In genomic region chr7:94509879-94510581, GRCh38 we compare ENCODE assay signal across 8 cellular contexts. TPM values are rescaled to one million over a fixed set of nuclear protein-coding genes. Genes with fewer than 3 reads are reported as not detected.
DNase-seq lines count a peak whose midpoint lies in the region; ATAC-seq, FAIRE-seq and TF ChIP-seq lines count a peak whose summit lies in the region.

No MANE protein-coding gene starts in this region.

- H3K4me3 ChIP-seq in KMS-11 (IDR thresholded peaks at IDR 0.05; ENCODE audit: insufficient read depth, low read depth, low read length) (no peak overlapping the region), RWPE2 (ENCODE audit: severe bottlenecking) (peak overlapping the region; percentile 75), neutrophil (ENCODE audit: low read depth in 1 of 2, low read length in 1 of 2) (peak overlapping the region; percentile 70 to 77)

- H3K27ac ChIP-seq in KMS-11: peak overlapping the region; percentile 87
- peak overlapping the region; percentile 77 for H3K27ac ChIP-seq in RWPE2 (ENCODE audit: poor library complexity, severe bottlenecking)
- peak overlapping the region; percentile 55 for H3K27ac ChIP-seq in neutrophil
- peak overlapping the region; percentile 82 for H3K27ac ChIP-seq in temporal lobe (ENCODE audit: low read depth, low read length)

- TF ChIP-seq CTCF in KMS-11 (conservative IDR thresholded peaks at IDR 0.05; ENCODE audit: low read depth, low read length): no peak
- TF ChIP-seq CTCF in RWPE2 (IDR thresholded peaks at IDR 0.05; ENCODE audit: poor library complexity, severe bottlenecking): peak; percentile 25
- no peak for TF ChIP-seq CTCF in neutrophil (IDR thresholded peaks at IDR 0.05)

- peak overlapping the region; percentile 72 for H3K4me2 ChIP-seq in KMS-11

- H3K36me3 ChIP-seq in ES-I3 (ENCODE audit: insufficient read depth, low read length) (no peaks in the 10 kb centered on the region), KMS-11 (ENCODE audit: insufficient read depth) (no peaks in the 10 kb centered on the region), RWPE2 (ENCODE audit: low read depth) (peaks cover 3% of the 10 kb centered on the region; the same call in 1 of the 2 replicates), neutrophil (no peaks in the 10 kb centered on the region)

- peak overlapping the region; percentile 89 for H2AFZ ChIP-seq in KMS-11 (ENCODE audit: low read depth)

- no peaks in the 10 kb centered on the region for H3K9me3 ChIP-seq in ES-I3 (ENCODE audit: control insufficient read depth, insufficient read depth, low read length)
- no peaks in the 10 kb centered on the region for H3K9me3 ChIP-seq in RWPE2 (ENCODE audit: severe bottlenecking)
- H3K9me3 ChIP-seq in neutrophil: no peaks in the 10 kb centered on the region

- H3K9ac ChIP-seq in ES-I3 (ENCODE audit: low read depth, low read length) (peak overlapping the region; percentile 97), KMS-11 (peak overlapping the region; percentile 94)

- H4K20me1 ChIP-seq in KMS-11 (ENCODE audit: insufficient read depth): no peaks in the 10 kb centered on the region

- no peak for FAIRE-seq in frontal cortex (lab: Jason Lieb, UNC)

- H3K27me3 ChIP-seq in KMS-11 (ENCODE audit: insufficient read depth, low read depth): no peaks in the 10 kb centered on the region
- no peaks in the 10 kb centered on the region for H3K27me3 ChIP-seq in RWPE2 (ENCODE audit: insufficient read depth, poor library complexity, severe bottlenecking)
- no peaks in the 10 kb centered on the region for H3K27me3 ChIP-seq in neutrophil

- H3K4me1 ChIP-seq in ES-I3 (ENCODE audit: insufficient read depth, low read length) (peaks cover 9% of the 10 kb centered on the region), KMS-11 (ENCODE audit: low read depth, poor library complexity, severe bottlenecking) (peaks cover 27% of the 10 kb centered on the region), RWPE2 (ENCODE audit: insufficient read depth, poor library complexity, severe bottlenecking) (peaks cover 10% of the 10 kb centered on the region), neutrophil (ENCODE audit: control insufficient read depth in 1 of 2, insufficient read depth in 1 of 2, low read depth in 1 of 2, low read length in 1 of 2) (peaks cover 12 to 19% of the 10 kb centered on the region in 2 experiments)

- H3K79me2 ChIP-seq in KMS-11 (ENCODE audit: insufficient read depth, low read depth): peaks cover 34% of the 10 kb centered on the region; the same call in 1 of the 2 replicates

- DNase-seq in RWPE2 (ENCODE audit: low spot score) (peak; percentile 59), frontal cortex (ENCODE audit: low spot score in 2 of 2) (peak; percentile 82 to 90)
- DNase-seq in activated gamma-delta T cell treated with anti-CD3 and anti-CD28 coated beads, Interleukin-2, amount 50 U/mL, for 16 hours (ENCODE audit: low read depth): peak; percentile 41

- peak; percentile 71 for ATAC-seq in GM21825 (IDR thresholded peaks at IDR 0.05; ENCODE audit: unreplicated experiment)
- ATAC-seq in RWPE2 (ENCODE audit: low read depth): peak; percentile 73

RNA-seq across cellular contexts. Expression of gene CASD1, which starts 0.4 kb away (rescaled TPM):
- 110 TPM for total RNA-seq in frontal cortex
- total RNA-seq in temporal lobe: 90.2 TPM
